ENCODE assay signal across 16 cellular contexts in the genomic region with DNA sequence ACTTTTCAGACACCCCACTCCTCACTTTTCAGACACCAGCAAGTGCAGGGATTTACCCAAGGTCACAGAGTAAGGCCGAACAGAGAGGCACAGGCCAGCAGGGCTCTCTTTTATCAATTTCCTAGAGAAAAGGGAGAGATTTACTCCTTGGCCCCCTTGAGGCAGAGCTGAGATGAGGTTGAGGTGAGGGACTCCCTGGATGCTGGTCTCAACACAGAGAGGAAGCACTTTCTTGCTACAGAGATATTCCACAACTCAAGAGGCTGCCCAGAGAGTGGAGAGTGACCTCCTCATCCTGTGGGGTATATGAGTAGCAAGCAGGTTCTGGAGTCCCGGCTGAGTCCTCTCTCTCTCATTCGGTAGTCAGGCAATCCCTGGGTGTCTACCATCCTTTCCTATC. TPM values are rescaled to one million over a fixed set of nuclear protein-coding genes. Genes with fewer than 3 reads are reported as not detected.
DNase-seq lines count a peak whose midpoint lies in the region; ATAC-seq, FAIRE-seq and TF ChIP-seq lines count a peak whose summit lies in the region.
"Had no signal": no experiment of that assay in that cellular context is flagged by ENCODE, and none has a peak within 500 bp of the region (broad histone marks: within the 10 kb centered on the region; RNA-seq: fewer than 3 reads in every experiment).

No MANE protein-coding gene starts in this region.

- TF ChIP-seq RAD21 in IMR-90 (IDR thresholded peaks at IDR 0.05; ENCODE audit: low read length), result no peak

- peaks cover 9 to 10% (median 10%) of the 10 kb centered on the region in 3 donors for H3K4me1 Mint-ChIP-seq in CD8-positive, alpha-beta memory T cell
- peaks cover 7 to 14% of the 10 kb centered on the region in 2 donors for H3K4me1 Mint-ChIP-seq in natural killer cell
- H3K4me1 Mint-ChIP-seq in glutamatergic neuron (ENCODE audit: low read depth, unreplicated experiment), result peaks cover 5% of the 10 kb centered on the region

- peaks cover 18 to 40% of the 10 kb centered on the region in 2 donors for H3K27me3 Mint-ChIP-seq in CD8-positive, alpha-beta memory T cell
- H3K27me3 Mint-ChIP-seq in natural killer cell (ENCODE audit: low read depth in 2 of 2) (peaks cover 23 to 35% of the 10 kb centered on the region in 2 donors), glutamatergic neuron (ENCODE audit: unreplicated experiment) (peaks cover 7% of the 10 kb centered on the region)

- H3K4me3 ChIP-seq in CD8-positive, alpha-beta memory T cell (ENCODE audit: low read length), result no peak overlapping the region
- H3K4me3 ChIP-seq in IMR-90 (ENCODE audit: insufficient read depth, low read depth, low read length) (no peak overlapping the region), astrocyte of the spinal cord (ENCODE audit: low read depth, low read length) (no peak overlapping the region), small intestine (ENCODE audit: low read depth in 1 of 2, low read length in 2 of 2) (no peak overlapping the region)
- H3K4me3 ChIP-seq: right atrium auricular region had no signal

- intact Hi-C loops in IMR-90 (cut with micrococcal nuclease) (loop anchor here (2.0 to 10.0 kb wide), 3 partner anchors 71 to 355 kb away; a partner anchor contains a TSS), natural killer cell (cut with micrococcal nuclease) (loop anchor here (2.0 kb wide), 1 partner anchor 355 kb away; no protein-coding TSS in a partner anchor)

- peaks cover 8% of the 10 kb centered on the region for H3K27me3 ChIP-seq in CD8-positive, alpha-beta memory T cell (ENCODE audit: insufficient read depth, low read length, poor library complexity, severe bottlenecking)
- H3K27me3 ChIP-seq in IMR-90 (ENCODE audit: control insufficient read depth, insufficient read depth, low read length) (no peaks in the 10 kb centered on the region), small intestine (ENCODE audit: control insufficient read depth in 2 of 2, insufficient read depth in 2 of 2, low read length in 2 of 2) (no peaks in the 10 kb centered on the region)
- H3K27me3 ChIP-seq: right atrium auricular region had no signal

- peaks cover 0 to 24% of the 10 kb centered on the region in 2 experiments; a peak in 2 of 4 replicates for H3K79me1 ChIP-seq in IMR-90 (ENCODE audit: low read depth in 1 of 2, low read length in 2 of 2)

- peak overlapping the region; percentile 51 for H2AFZ ChIP-seq in IMR-90 (replicated peaks; ENCODE audit: low read length, poor library complexity)

- H2BK5ac ChIP-seq in IMR-90 (ENCODE audit: low read depth, low read length, poor library complexity, severe bottlenecking), result no peak overlapping the region

- H3K9ac ChIP-seq in IMR-90 (ENCODE audit: low read depth, low read length), result no peak overlapping the region

- WGBS in IMR-90 (ENCODE audit: extremely low coverage in 2 of 2, insufficient read length in 1 of 2), 2 experiments, result no CpG with 5 or more reads among the region's 3 CpGs
- 75 to 88% (median 82%) methylated on average over 3 of the region's 3 CpGs for WGBS in small intestine, 3 donors

- no peaks in the 10 kb centered on the region for H3K9me1 ChIP-seq in IMR-90 (ENCODE audit: insufficient read depth, low read length)

- H2AK9ac ChIP-seq in IMR-90 (replicated peaks; ENCODE audit: low read depth, low read length, poor library complexity), result peak overlapping the region; percentile 43

- H3K14ac ChIP-seq in IMR-90 (replicated peaks; ENCODE audit: low read depth, low read length), result no peak overlapping the region

- H3K4ac ChIP-seq in IMR-90 (ENCODE audit: low read depth, low read length), result peak overlapping the region; percentile 80

- no peak overlapping the region for H3K18ac ChIP-seq in IMR-90 (ENCODE audit: low read depth, low read length)

- peaks cover 21% of the 10 kb centered on the region for H4K20me1 ChIP-seq in IMR-90 (ENCODE audit: insufficient read depth, low read length)

- BruUV-seq in IMR-90 (replicated peaks; lab: Mats Ljungman, UMichigan), result no TSS peak

- H3K4me2 ChIP-seq in IMR-90 (ENCODE audit: low read depth, low read length), result no peak overlapping the region

- dilution Hi-C loops in IMR-90 (cut with HindIII; ENCODE audit: low sequenced_read_pairs, unreplicated experiment), result no loop called here

- TF ChIP-seq POLR2A in IMR-90 (IDR thresholded peaks at IDR 0.05; ENCODE audit: low read depth, low read length), result no peak

- H3K36me3 ChIP-seq in CD8-positive, alpha-beta memory T cell (ENCODE audit: insufficient read depth, low read length), result no peaks in the 10 kb centered on the region
- peaks cover 8% of the 10 kb centered on the region; the same call in 1 of the 2 replicates for H3K36me3 ChIP-seq in IMR-90 (ENCODE audit: control insufficient read depth, insufficient read depth, low read length)
- no peaks in the 10 kb centered on the region for H3K36me3 ChIP-seq in small intestine (ENCODE audit: control insufficient read depth in 2 of 2, insufficient read depth in 2 of 2, low read length in 2 of 2)
- H3K36me3 ChIP-seq: right atrium auricular region had no signal

- H2BK120ac ChIP-seq in IMR-90 (ENCODE audit: low read depth, low read length), result peak overlapping the region; percentile 42; the same call in 1 of the 2 replicates

- DNase-seq in CD8-positive, alpha-beta memory T cell, result no peak
- DNase-seq in IMR-90 (no peak), astrocyte of the spinal cord (ENCODE audit: low read depth, low spot score) (no peak), natural killer cell (no peak), small intestine (no peak), glutamatergic neuron (no peak)
- DNase-seq: activated CD4-positive, alpha-beta T cell treated with anti-CD3 and anti-CD28 coated beads for 4 hours; erythroblast; midbrain; NCI-H1105 treated with DMSO at 0.1 percent for 48 hours; NCI-H510A treated with DMSO at 0.1 percent for 48 hours; stimulated activated naive CD8-positive, alpha-beta T cell treated with anti-CD3 and anti-CD28 coated beads, Interleukin-15, amount 100 ng/mL, for 72 hours had no signal

- FAIRE-seq in small intestine (lab: Jason Lieb, UNC), result no peak

- H3K36me3 Mint-ChIP-seq in CD8-positive, alpha-beta memory T cell, result peaks cover 0 to 3% (median 0%) of the 10 kb centered on the region in 3 donors
- H3K36me3 Mint-ChIP-seq in natural killer cell (no peaks in the 10 kb centered on the region), glutamatergic neuron (ENCODE audit: unreplicated experiment) (no peaks in the 10 kb centered on the region)

- ATAC-seq in IMR-90 (ENCODE audit: low read depth) (no peak), natural killer cell (no peak), GM19395 (IDR thresholded peaks at IDR 0.05; ENCODE audit: unreplicated experiment) (no peak), HG02623 (IDR thresholded peaks at IDR 0.05; ENCODE audit: unreplicated experiment) (no peak)
- ATAC-seq: stimulated activated naive CD8-positive, alpha-beta T cell treated with anti-CD3 and anti-CD28 coated beads, Interleukin-15, amount 100 ng/mL, for 72 hours had no signal

- H3K9me3 ChIP-seq in CD8-positive, alpha-beta memory T cell (ENCODE audit: low read length), result no peaks in the 10 kb centered on the region
- no peaks in the 10 kb centered on the region for H3K9me3 ChIP-seq in IMR-90 (ENCODE audit: control insufficient read depth, insufficient read depth, low read length)
- no peaks in the 10 kb centered on the region for H3K9me3 ChIP-seq in small intestine (ENCODE audit: control insufficient read depth, low read depth)
- H3K9me3 ChIP-seq: right atrium auricular region had no signal

- POLR2A ChIA-PET in CD8-positive, alpha-beta memory T cell (lab: Charles Lee), result interaction anchor here (0.5 kb wide), 1 partner anchor 325 kb away, joined by 10 read pairs; no protein-coding TSS in a partner anchor
- POLR2A ChIA-PET in IMR-90 (lab: Charles Lee; ENCODE audit: unreplicated experiment), result interaction anchor here (0.9 kb wide), 1 partner anchor 45 kb away, joined by 3 read pairs; no protein-coding TSS in a partner anchor

- peaks cover 7% of the 10 kb centered on the region for H3K4me1 ChIP-seq in CD8-positive, alpha-beta memory T cell (ENCODE audit: insufficient read depth, low read length)
- H3K4me1 ChIP-seq in IMR-90 (ENCODE audit: control insufficient read depth, insufficient read depth, low read length) (peaks cover 17% of the 10 kb centered on the region), small intestine (ENCODE audit: control insufficient read depth in 2 of 2, insufficient read depth in 1 of 2, low read depth in 1 of 2, low read length in 1 of 2) (no peaks in the 10 kb centered on the region)

- H4K91ac ChIP-seq in IMR-90 (ENCODE audit: insufficient read depth, low read depth, low read length), result peak overlapping the region; percentile 42; the same call in 1 of the 2 replicates

- H3K4me3 Mint-ChIP-seq in CD8-positive, alpha-beta memory T cell, result peak overlapping the region in 4 of 7 donors; percentile 11 to 89 (median 79)
- peak overlapping the region; percentile 9 for H3K4me3 Mint-ChIP-seq in natural killer cell
- no peak overlapping the region for H3K4me3 Mint-ChIP-seq in glutamatergic neuron (ENCODE audit: unreplicated experiment)

- H3K27ac ChIP-seq in CD8-positive, alpha-beta memory T cell (ENCODE audit: low read depth, low read length), result no peak overlapping the region
- H3K27ac ChIP-seq in IMR-90 (ENCODE audit: insufficient read depth, low read length) (no peak overlapping the region), small intestine (ENCODE audit: low read depth in 1 of 2, low read length in 1 of 2) (no peak overlapping the region)

- peak overlapping the region; percentile 77 for H2AK5ac ChIP-seq in IMR-90 (ENCODE audit: low read depth, low read length)

- in situ Hi-C loops in IMR-90 (cut with MboI; ENCODE audit: low sequenced_read_pairs), result no loop called here
- in situ Hi-C loops in astrocyte of the spinal cord (cut with HindIII; ENCODE audit: low sequenced_read_pairs), result no loop called here

- H4K5ac ChIP-seq in IMR-90 (ENCODE audit: low read depth, low read length), result no peak overlapping the region

- peak overlapping the region; percentile 73 for H3K23ac ChIP-seq in IMR-90 (ENCODE audit: low read depth, low read length)

- TF ChIP-seq CTCF in IMR-90 (conservative IDR thresholded peaks at IDR 0.05; ENCODE audit: low read depth, low read length) (no peak), astrocyte of the spinal cord (IDR thresholded peaks at IDR 0.05; ENCODE audit: low read depth, low read length) (peak; percentile 18), natural killer cell (IDR thresholded peaks at IDR 0.05) (no peak), glutamatergic neuron (IDR thresholded peaks at IDR 0.05; ENCODE audit: partially characterized antibody, unreplicated experiment) (no peak)

- peak overlapping the region; percentile 92 to 93; a peak in 2 of 4 replicates for H4K8ac ChIP-seq in IMR-90 (ENCODE audit: low read depth in 2 of 2, low read length in 2 of 2)

- no peaks in the 10 kb centered on the region for H3K9me3 Mint-ChIP-seq in CD8-positive, alpha-beta memory T cell
- no peaks in the 10 kb centered on the region for H3K9me3 Mint-ChIP-seq in natural killer cell
- peaks cover 7% of the 10 kb centered on the region for H3K9me3 Mint-ChIP-seq in glutamatergic neuron (ENCODE audit: unreplicated experiment)
- H3K9me3 Mint-ChIP-seq: stimulated activated naive CD8-positive, alpha-beta T cell treated with anti-CD3 and anti-CD28 coated beads, Interleukin-15, amount 100 ng/mL, for 72 hours had no signal

- H2BK15ac ChIP-seq in IMR-90 (ENCODE audit: low read depth, low read length), result peak overlapping the region; percentile 83; the same call in 1 of the 3 replicates

- no peak overlapping the region for H3K27ac Mint-ChIP-seq in CD8-positive, alpha-beta memory T cell
- H3K27ac Mint-ChIP-seq in natural killer cell, result no peak overlapping the region
- H3K27ac Mint-ChIP-seq in glutamatergic neuron (ENCODE audit: unreplicated experiment), result no peak overlapping the region

- CTCF ChIA-PET in CD8-positive, alpha-beta memory T cell (lab: Charles Lee), result interaction anchor here (0.6 to 8.1 kb wide), 4 partner anchors 8 to 320 kb away, joined by 3 to 109 read pairs (median 10); no protein-coding TSS in a partner anchor
- CTCF ChIA-PET in IMR-90 (lab: Yijun Ruan, JAX), result interaction anchor here (1.3 to 3.4 kb wide), 5 partner anchors 11 to 87 kb away, joined by 5 to 25 read pairs (median 8); no protein-coding TSS in a partner anchor

- no peak overlapping the region for H3K56ac ChIP-seq in IMR-90 (ENCODE audit: extremely low read depth, insufficient read depth, low read length)

- no peak overlapping the region for H2BK20ac ChIP-seq in IMR-90 (ENCODE audit: low read depth, low read length)

RNA-seq across cellular contexts. Expression of a gene that starts 2.0 kb away (rescaled TPM):
- total RNA-seq in CD8-positive, alpha-beta memory T cell, result not detected
- not detected for polyA plus RNA-seq in CD8-positive, alpha-beta memory T cell
- total RNA-seq in IMR-90 (2012; rRNA removed) (19.4 and 21.7 TPM in 2 replicates), natural killer cell (under 1 TPM; 0.02 to 0.88 (median 0.50) TPM), glutamatergic neuron (ENCODE audit: unreplicated experiment) (43.3 TPM)
- polyA plus RNA-seq in IMR-90 (2012; rRNA removed) (97.7 and 128 TPM in 2 replicates), small intestine (10 to 100 TPM in 1 of 3 donors, 1 to 10 TPM in 1, under 1 TPM in 1; 0.67 to 11.6 (median 1.4) TPM)
- 30.1 and 51.0 TPM in 2 replicates for polyA plus RNA-seq in IMR-90 (2012; cell fraction: cytosol; rRNA removed)
- 388 and 880 TPM in 2 replicates for polyA plus RNA-seq in IMR-90 (2012; cell fraction: nucleus; rRNA removed; ENCODE audit: low replicate concordance)

RNA-seq across cellular contexts. Expression of a gene that starts 33.9 kb away (rescaled TPM):
- total RNA-seq in CD8-positive, alpha-beta memory T cell, result under 1 TPM; 0.20 to 0.24 TPM
- not detected for polyA plus RNA-seq in CD8-positive, alpha-beta memory T cell
- under 0.01 TPM in 1 of 2 replicates, not detected in the other for total RNA-seq in IMR-90 (2012; rRNA removed)
- polyA plus RNA-seq in IMR-90 (2012; rRNA removed), result 0.37 and 0.44 TPM in 2 replicates
- polyA plus RNA-seq in IMR-90 (2012; cell fraction: cytosol; rRNA removed), result 0.67 TPM in 1 of 2 replicates, not detected in the other
- 0.45 and 1.5 TPM in 2 replicates for polyA plus RNA-seq in IMR-90 (2012; cell fraction: nucleus; rRNA removed; ENCODE audit: low replicate concordance)
- under 1 TPM in 2 of 3 donors, not detected in 1; 0.24 to 0.40 TPM for total RNA-seq in natural killer cell
- 1 to 10 TPM in 2 of 3 donors, under 1 TPM in 1; 0.67 to 4.3 (median 1.9) TPM for polyA plus RNA-seq in small intestine
- total RNA-seq in glutamatergic neuron (ENCODE audit: unreplicated experiment), result not detected
- total RNA-seq: HT1080 had no signal

Comparison
In these comparisons a context has a peak if more than half of its experiments do, and no peak if none do; other contexts are left out.
1. RNA of a gene that starts 2.0 kb away (total RNA-seq): 43.3 TPM in glutamatergic neuron (single experiment) and 19.4 to 21.7 TPM in IMR-90; 0.02 to 0.88 TPM in natural killer cell and not detected in CD8-positive, alpha-beta memory T cell; every median in the first group is over 10 times any median in the second.